Comparison of ENCODE assay signal across 11 cellular contexts in genomic region chr22:40634119-40634903, GRCh38. TPM values are rescaled to one million over a fixed set of nuclear protein-coding genes. Genes with fewer than 3 reads are reported as not detected.
DNase-seq lines count a peak whose midpoint lies in the region; ATAC-seq and TF ChIP-seq lines count a peak whose summit lies in the region.
"Had no signal": no experiment of that assay in that cellular context is flagged by ENCODE, and none has a peak within 500 bp of the region (broad histone marks: within the 10 kb centered on the region; RNA-seq: fewer than 3 reads in every experiment).

No MANE protein-coding gene starts in this region.

- H3K36me3 ChIP-seq in ACC112 (ENCODE audit: insufficient read depth, low read length) = no peaks in the 10 kb centered on the region
- no peaks in the 10 kb centered on the region for H3K36me3 ChIP-seq in HEK293 (ENCODE audit: control insufficient read depth in 2 of 2, insufficient read depth in 1 of 2, low read length in 2 of 2)
- H3K36me3 ChIP-seq in mucosa of descending colon (ENCODE audit: low read depth) = peaks cover 6% of the 10 kb centered on the region
- H3K36me3 ChIP-seq: adrenal gland, neutrophil had no signal

- peak overlapping the region; percentile 83 for H3K4me3 Mint-ChIP-seq in central memory CD8-positive, alpha-beta T cell
- peak overlapping the region; percentile 27 to 94 (median 91) for H3K4me3 Mint-ChIP-seq in nephron

- peaks cover 8% of the 10 kb centered on the region for H3K4me1 ChIP-seq in ACC112 (ENCODE audit: control insufficient read depth, insufficient read depth, low read length, unreplicated experiment)
- H3K4me1 ChIP-seq in HEK293 (ENCODE audit: control insufficient read depth, insufficient read depth, low read length) = peaks cover 12% of the 10 kb centered on the region; the same call in 1 of the 2 replicates
- H3K4me1 ChIP-seq in mucosa of descending colon (ENCODE audit: low read depth) = peaks cover 4% of the 10 kb centered on the region

- no peaks in the 10 kb centered on the region for H3K27me3 ChIP-seq in ACC112 (ENCODE audit: insufficient read depth, low read length)
- H3K27me3 ChIP-seq: adrenal gland, neutrophil had no signal

- peaks cover 48% of the 10 kb centered on the region for H3K4me1 Mint-ChIP-seq in central memory CD8-positive, alpha-beta T cell
- H3K4me1 Mint-ChIP-seq in nephron = peaks cover 29% of the 10 kb centered on the region

- H3K79me2 ChIP-seq in ACC112 (ENCODE audit: control insufficient read depth, insufficient read depth, low read length, unreplicated experiment) = peaks cover 60% of the 10 kb centered on the region

- intact Hi-C loops in mucosa of descending colon (cut with DNase I, micrococcal nuclease) = no loop called here

- no peak for TF ChIP-seq CTCF in HEK293 (tag by site-specific recombination; IDR thresholded peaks at IDR 0.05)
- TF ChIP-seq CTCF in nephron (IDR thresholded peaks at IDR 0.05; ENCODE audit: unreplicated experiment in 3 of 3) = no peak
- TF ChIP-seq CTCF in mucosa of descending colon (IDR thresholded peaks at IDR 0.05) = no peak

- DNase-seq in central memory CD8-positive, alpha-beta T cell (ENCODE audit: low spot score in 2 of 2) = no peak
- DNase-seq in NCI-H2107 (lab: John Stamatoyannopoulos, UW) = no peak
- no peak for DNase-seq in Ammon's horn (ENCODE audit: low spot score)
- DNase-seq in mucosa of descending colon = no peak
- DNase-seq: DMS53 had no signal

- peaks cover 10% of the 10 kb centered on the region for H3K36me3 Mint-ChIP-seq in central memory CD8-positive, alpha-beta T cell (ENCODE audit: insufficient read depth)
- peaks cover 4% of the 10 kb centered on the region for H3K36me3 Mint-ChIP-seq in nephron (ENCODE audit: low read depth)

- CTCF ChIA-PET in HEK293 (lab: Yijun Ruan, JAX) = interaction anchor here (0.5 to 3.7 kb wide), 17 partner anchors 7 to 198 kb away, joined by 3 to 17 read pairs (median 4); no protein-coding TSS in a partner anchor

- H2AFZ ChIP-seq in ACC112 (ENCODE audit: low read length, unreplicated experiment) = no peak overlapping the region

- H3K27me3 Mint-ChIP-seq in central memory CD8-positive, alpha-beta T cell = no peaks in the 10 kb centered on the region
- no peaks in the 10 kb centered on the region for H3K27me3 Mint-ChIP-seq in nephron (ENCODE audit: low read depth)

- H3K4me3 ChIP-seq in ACC112 (ENCODE audit: low read depth, low read length) = peak overlapping the region; percentile 96
- no peak overlapping the region; the same call in 1 of the 2 replicates for H3K4me3 ChIP-seq in HEK293 (ENCODE audit: low read depth, low read length)
- no peak overlapping the region for H3K4me3 ChIP-seq in mucosa of descending colon

- POLR2A ChIA-PET in HEK293 (lab: Yijun Ruan, JAX) = interaction anchor here (1.0 to 2.1 kb wide), 6 partner anchors 11 to 102 kb away, joined by 3 to 14 read pairs (median 4); no protein-coding TSS in a partner anchor

- no peaks in the 10 kb centered on the region for H3K9me3 Mint-ChIP-seq in central memory CD8-positive, alpha-beta T cell
- H3K9me3 Mint-ChIP-seq in nephron = no peaks in the 10 kb centered on the region

- no peaks in the 10 kb centered on the region for H3K9me3 ChIP-seq in HEK293 (ENCODE audit: control insufficient read depth, insufficient read depth, low read depth, low read length)
- no peaks in the 10 kb centered on the region for H3K9me3 ChIP-seq in mucosa of descending colon
- H3K9me3 ChIP-seq: adrenal gland, neutrophil had no signal

- no peak overlapping the region for H3K27ac ChIP-seq in ACC112 (ENCODE audit: low read depth, low read length)
- H3K27ac ChIP-seq in HEK293 (ENCODE audit: extremely low read depth, low read depth, low read length) = 0 out of 2 replicates have a peak overlapping the region, but pooled peaks have one; percentile 89
- H3K27ac ChIP-seq: adrenal gland, neutrophil had no signal

- H3K27ac Mint-ChIP-seq in central memory CD8-positive, alpha-beta T cell (ENCODE audit: low read depth) = no peak overlapping the region
- H3K27ac Mint-ChIP-seq in nephron = peak overlapping the region; percentile 47 to 73 (median 59)

- ATAC-seq in central memory CD8-positive, alpha-beta T cell (replicated peaks; ENCODE audit: extremely low read depth, poor library complexity, severe bottlenecking) = no peak
- ATAC-seq in HG02588 (IDR thresholded peaks at IDR 0.05; ENCODE audit: unreplicated experiment) = no peak
- ATAC-seq in mucosa of descending colon = no peak

TF ChIP-seq in HEK293, 187 proteins besides CTCF, POLR2A, EP300 and RAD21 (continues in another document):
- TF ChIP-seq HOXD13 (CRISPR knock-in tag; IDR thresholded peaks at IDR 0.05; ENCODE audit: borderline replicate concordance) (no peak), ZNF19 (tag by site-specific recombination; IDR thresholded peaks at IDR 0.05; ENCODE audit: low read depth) (no peak), ZNF214 (tag by site-specific recombination; IDR thresholded peaks at IDR 0.05; ENCODE audit: borderline replicate concordance) (no peak), ZNF768 (tag by site-specific recombination; IDR thresholded peaks at IDR 0.05) (no peak), ZNF843 (tag by site-specific recombination; IDR thresholded peaks at IDR 0.05) (peak; percentile 92), ZNF514 (tag by site-specific recombination; IDR thresholded peaks at IDR 0.05) (no peak), ZNF76 (tag by site-specific recombination; IDR thresholded peaks at IDR 0.05; ENCODE audit: borderline replicate concordance, low read depth) (no peak), ZNF302 (tag by site-specific recombination; IDR thresholded peaks at IDR 0.05; ENCODE audit: low read depth) (no peak), ZNF530 (tag by site-specific recombination; IDR thresholded peaks at IDR 0.05; ENCODE audit: low read depth) (no peak), ZEB2 (tag by site-specific recombination; IDR thresholded peaks at IDR 0.05) (peak; percentile 78), ZNF114 (tag by site-specific recombination; IDR thresholded peaks at IDR 0.05) (no peak), WT1 (tag by site-specific recombination; IDR thresholded peaks at IDR 0.05) (peak; percentile 83), ZNF449 (tag by site-specific recombination; IDR thresholded peaks at IDR 0.05) (no peak), ZSCAN30 (tag by site-specific recombination; IDR thresholded peaks at IDR 0.05) (0 out of 2 replicates have a peak, but pooled peaks have one; percentile 16), PBX3 (CRISPR knock-in tag; IDR thresholded peaks at IDR 0.05) (no peak), ZNF510 (tag by site-specific recombination; IDR thresholded peaks at IDR 0.05; ENCODE audit: insufficient replicate concordance) (no peak), ZNF184 (tag by site-specific recombination; IDR thresholded peaks at IDR 0.05) (0 out of 2 replicates have a peak, but pooled peaks have one; percentile 17), YY2 (tag by site-specific recombination; IDR thresholded peaks at IDR 0.05) (no peak), OVOL3 (tag by site-specific recombination; IDR thresholded peaks at IDR 0.05) (peak; percentile 96), ZNF138 (tag by site-specific recombination; IDR thresholded peaks at IDR 0.05; ENCODE audit: borderline replicate concordance) (no peak), ZNF266 (tag by site-specific recombination; IDR thresholded peaks at IDR 0.05; ENCODE audit: low read depth) (no peak)
- TF ChIP-seq, protein P1, sequence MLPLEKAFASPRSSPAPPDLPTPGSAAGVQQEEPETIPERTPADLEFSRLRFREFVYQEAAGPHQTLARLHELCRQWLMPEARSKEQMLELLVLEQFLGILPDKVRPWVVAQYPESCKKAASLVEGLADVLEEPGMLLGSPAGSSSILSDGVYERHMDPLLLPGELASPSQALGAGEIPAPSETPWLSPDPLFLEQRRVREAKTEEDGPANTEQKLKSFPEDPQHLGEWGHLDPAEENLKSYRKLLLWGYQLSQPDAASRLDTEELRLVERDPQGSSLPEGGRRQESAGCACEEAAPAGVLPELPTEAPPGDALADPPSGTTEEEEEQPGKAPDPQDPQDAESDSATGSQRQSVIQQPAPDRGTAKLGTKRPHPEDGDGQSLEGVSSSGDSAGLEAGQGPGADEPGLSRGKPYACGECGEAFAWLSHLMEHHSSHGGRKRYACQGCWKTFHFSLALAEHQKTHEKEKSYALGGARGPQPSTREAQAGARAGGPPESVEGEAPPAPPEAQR (tag by site-specific recombination; IDR thresholded peaks at IDR 0.05) = no peak
- TF ChIP-seq, protein P2, sequence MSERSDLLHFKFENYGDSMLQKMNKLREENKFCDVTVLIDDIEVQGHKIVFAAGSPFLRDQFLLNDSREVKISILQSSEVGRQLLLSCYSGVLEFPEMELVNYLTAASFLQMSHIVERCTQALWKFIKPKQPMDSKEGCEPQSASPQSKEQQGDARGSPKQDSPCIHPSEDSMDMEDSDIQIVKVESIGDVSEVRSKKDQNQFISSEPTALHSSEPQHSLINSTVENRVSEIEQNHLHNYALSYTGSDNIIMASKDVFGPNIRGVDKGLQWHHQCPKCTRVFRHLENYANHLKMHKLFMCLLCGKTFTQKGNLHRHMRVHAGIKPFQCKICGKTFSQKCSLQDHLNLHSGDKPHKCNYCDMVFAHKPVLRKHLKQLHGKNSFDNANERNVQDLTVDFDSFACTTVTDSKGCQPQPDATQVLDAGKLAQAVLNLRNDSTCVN (tag by site-specific recombination; optimal IDR thresholded peaks at IDR 0.05) = peak; percentile 9

RNA-seq across cellular contexts. Expression of gene MRTFA, which starts 2.2 kb away (rescaled TPM):
- 10 to 100 TPM; 32.4 to 45.3 (median 35.0) TPM for total RNA-seq in mucosa of descending colon

RNA-seq across cellular contexts. Expression of gene MCHR1, which starts 45.0 kb away (rescaled TPM):
- under 1 TPM in 1 of 3 donors, not detected in 2; 0.41 TPM for total RNA-seq in mucosa of descending colon
